In genomic region chr11:18669629-18670162, GRCh38 we compare ENCODE assay signal across 16 cellular contexts. TPM values are rescaled to one million over a fixed set of nuclear protein-coding genes. Genes with fewer than 3 reads are reported as not detected.
DNase-seq lines count a peak whose midpoint lies in the region; ATAC-seq, FAIRE-seq and TF ChIP-seq lines count a peak whose summit lies in the region.
"Had no signal": no experiment of that assay in that cellular context is flagged by ENCODE, and none has a peak within 500 bp of the region (broad histone marks: within the 10 kb centered on the region; RNA-seq: fewer than 3 reads in every experiment).

No MANE protein-coding gene starts in this region.

- H3K9me3 Mint-ChIP-seq in activated CD4-positive, alpha-beta T cell treated with anti-CD3 and anti-CD28 coated beads for 36 hours (ENCODE audit: low read depth): no peaks in the 10 kb centered on the region

- no peak for ATAC-seq in activated CD4-positive, alpha-beta T cell treated with anti-CD3 and anti-CD28 coated beads for 36 hours

- H3K4me1 ChIP-seq in keratinocyte (ENCODE audit: control insufficient read depth, extremely low read depth, insufficient read depth, low read length): peaks cover 23% of the 10 kb centered on the region
- peaks cover 10% of the 10 kb centered on the region for H3K4me1 ChIP-seq in effector memory CD4-positive, alpha-beta T cell (ENCODE audit: control insufficient read depth, insufficient read depth, low read length, poor library complexity, severe bottlenecking)
- H3K4me1 ChIP-seq: SJSA1 had no signal

- H2AFZ ChIP-seq in keratinocyte (ENCODE audit: control insufficient read depth, low read length): peak overlapping the region; percentile 43

- H3K4me3 ChIP-seq in H7 (ENCODE audit: insufficient read depth, low read depth, low read length) (no peak overlapping the region), keratinocyte (ENCODE audit: control insufficient read depth in 2 of 3, extremely low read depth in 1 of 3, insufficient read depth in 2 of 3, low read depth in 1 of 3, low read length in 3 of 3) (no peak overlapping the region)
- no peak overlapping the region for H3K4me3 ChIP-seq in effector memory CD4-positive, alpha-beta T cell (ENCODE audit: insufficient read depth, low read depth, low read length, poor library complexity, severe bottlenecking)
- H3K4me3 ChIP-seq: SJSA1 had no signal

- H3K36me3 ChIP-seq in H7 (replicated peaks; ENCODE audit: control insufficient read depth, insufficient read depth, low read length) (no peaks in the 10 kb centered on the region), keratinocyte (ENCODE audit: control insufficient read depth in 2 of 2, extremely low read depth in 1 of 2, insufficient read depth in 2 of 2, low read length in 2 of 2) (no peaks in the 10 kb centered on the region)
- H3K36me3 ChIP-seq in effector memory CD4-positive, alpha-beta T cell (ENCODE audit: control insufficient read depth, insufficient read depth, low read length): no peaks in the 10 kb centered on the region
- H3K36me3 ChIP-seq: SJSA1 had no signal

- no peaks in the 10 kb centered on the region for H4K20me1 ChIP-seq in keratinocyte (ENCODE audit: control insufficient read depth, extremely low read depth, insufficient read depth, low read length)

- no peak overlapping the region for H3K9ac ChIP-seq in keratinocyte (ENCODE audit: control insufficient read depth, extremely low read depth, insufficient read depth, low read length)

- no peaks in the 10 kb centered on the region for H3K9me1 ChIP-seq in keratinocyte (ENCODE audit: control insufficient read depth, extremely low read depth, insufficient read depth, low read length)

- H3K27ac ChIP-seq in VCaP: peak overlapping the region; percentile 72
- peak overlapping the region; percentile 31 for H3K27ac ChIP-seq in keratinocyte (ENCODE audit: control insufficient read depth, insufficient read depth, low read length)
- H3K27ac ChIP-seq in effector memory CD4-positive, alpha-beta T cell (ENCODE audit: insufficient read depth, low read length, poor library complexity, severe bottlenecking): no peak overlapping the region
- H3K27ac ChIP-seq: 22Rv1, SJSA1 had no signal

- no peak for FAIRE-seq in keratinocyte (lab: Jason Lieb, UNC)

- no peaks in the 10 kb centered on the region for H3K79me2 ChIP-seq in keratinocyte (ENCODE audit: control insufficient read depth, insufficient read depth, low read length)

- peaks cover 42% of the 10 kb centered on the region for H3K4me1 Mint-ChIP-seq in activated CD4-positive, alpha-beta T cell treated with anti-CD3 and anti-CD28 coated beads for 36 hours

- CTCF ChIA-PET in activated CD4-positive, alpha-beta T cell treated with anti-CD3 and anti-CD28 coated beads for 36 hours (lab: Charles Lee): interaction anchor here (1.1 kb wide), 1 partner anchor 52 kb away, joined by 3 read pairs; no protein-coding TSS in a partner anchor

- H3K27ac Mint-ChIP-seq in activated CD4-positive, alpha-beta T cell treated with anti-CD3 and anti-CD28 coated beads for 36 hours: no peak overlapping the region

- intact Hi-C loops in activated CD4-positive, alpha-beta T cell treated with anti-CD3 and anti-CD28 coated beads for 36 hours (cut with DNase I, micrococcal nuclease): loop anchor here in 1 of 2 experiments (5.0 kb wide), 1 partner anchor 52 kb away; no protein-coding TSS in a partner anchor

- TF ChIP-seq CTCF in VCaP (conservative IDR thresholded peaks at IDR 0.05): no peak
- no peak for TF ChIP-seq CTCF in keratinocyte (optimal IDR thresholded peaks at IDR 0.05 in 1 of 3, IDR thresholded peaks at IDR 0.05 in 1 of 3, conservative IDR thresholded peaks at IDR 0.05 in 1 of 3; ENCODE audit: extremely low read depth in 1 of 3, insufficient read depth in 2 of 3, low read length in 3 of 3)

- H3K27me3 Mint-ChIP-seq in activated CD4-positive, alpha-beta T cell treated with anti-CD3 and anti-CD28 coated beads for 36 hours: no peaks in the 10 kb centered on the region

- peak; percentile 3 for DNase-seq in DMS79 (lab: John Stamatoyannopoulos, UW)
- DNase-seq in DMS79 treated with DMSO at 0.1 percent for 48 hours (lab: John Stamatoyannopoulos, UW): no peak
- DNase-seq in H7: peak; percentile 53
- DNase-seq in keratinocyte (ENCODE audit: low read depth, low spot score): no peak
- DNase-seq in stimulated activated CD4-positive, alpha-beta T cell treated with anti-CD3 and anti-CD28 coated beads, Interleukin-2, amount 100 ng/mL, for 24 hours: no peak
- no peak for DNase-seq in effector memory CD4-positive, alpha-beta T cell
- no peak for DNase-seq in activated CD4-positive, alpha-beta T cell treated with anti-CD3 and anti-CD28 coated beads for 36 hours
- DNase-seq: activated CD4-positive, CD25-positive, alpha-beta regulatory T cell treated with anti-CD3 and anti-CD28 coated beads, Interleukin-2, amount 50 U/mL, for 72 hours; COR-L47; IMR-90; mesendoderm; NCI-H1105 treated with DMSO at 0.1 percent for 48 hours; nucleus accumbens had no signal

- H3K9me3 ChIP-seq in keratinocyte (ENCODE audit: control insufficient read depth, low read depth, low read length): no peaks in the 10 kb centered on the region
- H3K9me3 ChIP-seq in effector memory CD4-positive, alpha-beta T cell (ENCODE audit: control insufficient read depth, low read length): no peaks in the 10 kb centered on the region
- H3K9me3 ChIP-seq: SJSA1 had no signal

- no peaks in the 10 kb centered on the region for H3K36me3 Mint-ChIP-seq in activated CD4-positive, alpha-beta T cell treated with anti-CD3 and anti-CD28 coated beads for 36 hours (ENCODE audit: low read depth)

- H3K27me3 ChIP-seq in H7 (ENCODE audit: control insufficient read depth, insufficient read depth, low read length) (no peaks in the 10 kb centered on the region), keratinocyte (ENCODE audit: control insufficient read depth, extremely low read depth, insufficient read depth, low read length) (no peaks in the 10 kb centered on the region)
- no peaks in the 10 kb centered on the region for H3K27me3 ChIP-seq in effector memory CD4-positive, alpha-beta T cell (replicated peaks; ENCODE audit: control insufficient read depth, insufficient read depth, low read length, poor library complexity, severe bottlenecking)
- H3K27me3 ChIP-seq: SJSA1 had no signal

- H3K4me2 ChIP-seq in keratinocyte (ENCODE audit: control insufficient read depth, extremely low read depth, insufficient read depth, low read depth, low read length): peak overlapping the region; percentile 58

- POLR2A ChIA-PET in activated CD4-positive, alpha-beta T cell treated with anti-CD3 and anti-CD28 coated beads for 36 hours (lab: Charles Lee): no interaction called here

- dilution Hi-C loops in keratinocyte (cut with MboI; ENCODE audit: extremely low pct_ligation_motif_present, low sequenced_read_pairs): no loop called here

- H3K4me3 Mint-ChIP-seq in activated CD4-positive, alpha-beta T cell treated with anti-CD3 and anti-CD28 coated beads for 36 hours: no peak overlapping the region

RNA-seq across cellular contexts. Expression of gene TMEM86A, which starts 28.9 kb away (rescaled TPM):
- total RNA-seq in H7 (2014; rRNA removed; shearing (Covaris generic)): 0.70 and 1.5 TPM in 2 replicates
- polyA plus RNA-seq in keratinocyte: 2.5 to 10.5 TPM (median 2.5 TPM) in 3 replicates
- 15.3 TPM for polyA plus RNA-seq in keratinocyte (2011; ENCODE audit: low read depth)
- polyA plus RNA-seq in keratinocyte (2011; cell fraction: cytosol; rRNA removed): 3.7 and 4.2 TPM in 2 replicates
- polyA plus RNA-seq in keratinocyte (2011; cell fraction: nucleus; rRNA removed): 14.5 and 16.5 TPM in 2 replicates
- polyA plus RNA-seq in keratinocyte (2012; ENCODE audit: low replicate concordance): 3.4 and 38.7 TPM in 2 replicates
- 5.6 to 24.9 TPM (median 19.8 TPM) in 3 replicates for polyA minus RNA-seq in keratinocyte
- polyA minus RNA-seq in keratinocyte (2011; cell fraction: cytosol; rRNA and poly(A)+ RNA removed): 6.5 TPM
- polyA minus RNA-seq in keratinocyte (2011; cell fraction: nucleus; rRNA and poly(A)+ RNA removed): 20.2 and 21.9 TPM in 2 replicates
- total RNA-seq in activated CD4-positive, alpha-beta T cell treated with anti-CD3 and anti-CD28 coated beads for 36 hours: under 1 TPM; 0.09 to 0.26 TPM

RNA-seq across cellular contexts. Expression of gene SPTY2D1, which starts 35.6 kb away (rescaled TPM):
- 10.8 and 19.3 TPM in 2 replicates for total RNA-seq in H7 (2014; rRNA removed; shearing (Covaris generic))
- polyA plus RNA-seq in keratinocyte: 14.3 to 17.9 TPM (median 15.6 TPM) in 3 replicates
- 53.6 TPM for polyA plus RNA-seq in keratinocyte (2011; ENCODE audit: low read depth)
- 10.0 and 14.0 TPM in 2 replicates for polyA plus RNA-seq in keratinocyte (2011; cell fraction: cytosol; rRNA removed)
- polyA plus RNA-seq in keratinocyte (2011; cell fraction: nucleus; rRNA removed): 12.7 and 18.7 TPM in 2 replicates
- polyA plus RNA-seq in keratinocyte (2012; ENCODE audit: low replicate concordance): 15.9 TPM in 2 replicates
- 11.8 to 27.0 TPM (median 16.7 TPM) in 3 replicates for polyA minus RNA-seq in keratinocyte
- polyA minus RNA-seq in keratinocyte (2011; cell fraction: cytosol; rRNA and poly(A)+ RNA removed): 23.2 TPM
- polyA minus RNA-seq in keratinocyte (2011; cell fraction: nucleus; rRNA and poly(A)+ RNA removed): 15.7 and 23.8 TPM in 2 replicates
- 10 to 100 TPM; 17.8 to 26.4 TPM for total RNA-seq in activated CD4-positive, alpha-beta T cell treated with anti-CD3 and anti-CD28 coated beads for 36 hours

RNA-seq across cellular contexts. Expression of gene IGSF22, which starts 56.3 kb away (rescaled TPM):
- 0.07 and 0.76 TPM in 2 replicates for total RNA-seq in H7 (2014; rRNA removed; shearing (Covaris generic))
- polyA plus RNA-seq in keratinocyte: 0.01 to 0.05 TPM (median 0.03 TPM) in 3 replicates
- 1.3 TPM for polyA plus RNA-seq in keratinocyte (2011; ENCODE audit: low read depth)
- 0.09 TPM in 2 replicates for polyA plus RNA-seq in keratinocyte (2011; cell fraction: cytosol; rRNA removed)
- 0.05 TPM in 1 of 2 replicates, not detected in the other for polyA plus RNA-seq in keratinocyte (2011; cell fraction: nucleus; rRNA removed)
- polyA plus RNA-seq in keratinocyte (2012; ENCODE audit: low replicate concordance): 0.03 and 3.5 TPM in 2 replicates
- polyA minus RNA-seq in keratinocyte: not detected in 3 replicates
- not detected for polyA minus RNA-seq in keratinocyte (2011; cell fraction: cytosol; rRNA and poly(A)+ RNA removed)
- 0.11 TPM in 1 of 2 replicates, not detected in the other for polyA minus RNA-seq in keratinocyte (2011; cell fraction: nucleus; rRNA and poly(A)+ RNA removed)
- under 1 TPM; 0.28 to 0.41 TPM for total RNA-seq in activated CD4-positive, alpha-beta T cell treated with anti-CD3 and anti-CD28 coated beads for 36 hours
- total RNA-seq: IMR-90, SJSA1 had no signal
- polyA plus RNA-seq: IMR-90 had no signal

Comparison
In these comparisons a context has a peak if more than half of its experiments do, and no peak if none do; other contexts are left out.
1. DNase-seq: peak in DMS79 (single experiment) and H7 (single experiment); none in DMS79 treated with DMSO at 0.1 percent for 48 hours (single experiment), keratinocyte (single experiment), stimulated activated CD4-positive, alpha-beta T cell treated with anti-CD3 and anti-CD28 coated beads, Interleukin-2, amount 100 ng/mL, for 24 hours (0 of 2), effector memory CD4-positive, alpha-beta T cell (0 of 3) and activated CD4-positive, alpha-beta T cell treated with anti-CD3 and anti-CD28 coated beads for 36 hours (single experiment).